In genomic region chr13:52454459-52454824, GRCh38 we compare ENCODE assay signal across 8 cellular contexts. TPM values are rescaled to one million over a fixed set of nuclear protein-coding genes. Genes with fewer than 3 reads are reported as not detected.
DNase-seq lines count a peak whose midpoint lies in the region; ATAC-seq, FAIRE-seq and TF ChIP-seq lines count a peak whose summit lies in the region.

No MANE protein-coding gene starts in this region.

- H3K23me2 ChIP-seq in H1 (ENCODE audit: low read depth, low read length) = peaks cover 8% of the 10 kb centered on the region

- no peak overlapping the region for H2BK120ac ChIP-seq in H1 (replicated peaks; ENCODE audit: low read depth, low read length)

- H3K27me3 Mint-ChIP-seq in neural crest cell (ENCODE audit: low read depth) = no peaks in the 10 kb centered on the region

- peaks cover 57% of the 10 kb centered on the region for H3K4me1 Mint-ChIP-seq in neural crest cell

- no peak for TF ChIP-seq EP300 in H1 (IDR thresholded peaks at IDR 0.05; ENCODE audit: borderline replicate concordance in 1 of 2, low read depth in 2 of 2, low read length in 2 of 2)

- no peak overlapping the region for H2BK12ac ChIP-seq in H1 (ENCODE audit: low read depth, low read length)

- TF ChIP-seq POLR2A in H1 (IDR thresholded peaks at IDR 0.05; ENCODE audit: control extremely low read depth in 1 of 2, low read depth in 2 of 2, low read length in 2 of 2) = no peak

- no peak overlapping the region for H3K27ac Mint-ChIP-seq in neural crest cell (ENCODE audit: unreplicated experiment)

- H2BK20ac ChIP-seq in H1 (ENCODE audit: low read length) = no peak overlapping the region

- H3K4me2 ChIP-seq in H1 (ENCODE audit: insufficient read depth in 1 of 2, low read depth in 2 of 2, low read length in 2 of 2) = peak overlapping the region; percentile 92 to 93

- H3K27ac ChIP-seq in HUES64 (ENCODE audit: low read depth, low read length) (no peak overlapping the region), SK-N-MC (no peak overlapping the region; the same call in 1 of the 2 replicates), H1 (ENCODE audit: low read depth, low read length) (no peak overlapping the region)

- CTCF ChIA-PET in H1 (lab: Charles Lee; ENCODE audit: partially characterized antibody) = no interaction called here

- WGBS in HUES64 = 36% methylated on average over 4 of the region's 8 CpGs
- WGBS in H1 (ENCODE audit: extremely low coverage in 1 of 2, insufficient coverage in 1 of 2, insufficient read length in 1 of 2, insufficient replicate concordance in 2 of 2, low coverage in 1 of 2, low lambda C conversion rate in 2 of 2, missing lambda C conversion rate in 1 of 2), 2 experiments = 54 to 100% methylated on average over 1 to 8 of the region's 8 CpGs

- no peak for TF ChIP-seq CTCF in H1 (IDR thresholded peaks at IDR 0.05; ENCODE audit: control extremely low read depth in 1 of 3, insufficient read depth in 1 of 3, low read depth in 1 of 3, low read length in 3 of 3)
- no peak for TF ChIP-seq CTCF in neural crest cell (conservative IDR thresholded peaks at IDR 0.05)

- H3K23ac ChIP-seq in H1 (ENCODE audit: insufficient read length) = no peak overlapping the region

- H3K79me2 ChIP-seq in H1 (ENCODE audit: control insufficient read depth in 1 of 2, insufficient read depth in 2 of 2, low read length in 2 of 2) = peaks cover 0 to 20% of the 10 kb centered on the region in 2 experiments; a peak in 2 of 4 replicates

- peak; percentile 34 for ATAC-seq in GM21367 (IDR thresholded peaks at IDR 0.05; ENCODE audit: unreplicated experiment)

- no peak overlapping the region for H3K4ac ChIP-seq in H1 (replicated peaks; ENCODE audit: insufficient read length, low read depth, low read length)

- peak overlapping the region; percentile 76 for H3K4me3 ChIP-seq in HUES64 (ENCODE audit: low read length)
- H3K4me3 ChIP-seq in SK-N-MC = peak overlapping the region; percentile 86
- peak overlapping the region; percentile 69 to 96 (median 84) for H3K4me3 ChIP-seq in H1 (ENCODE audit: extremely low read depth in 1 of 4, insufficient read depth in 2 of 4, low read depth in 3 of 4, low read length in 4 of 4)

- H3K14ac ChIP-seq in H1 (ENCODE audit: insufficient read length) = no peak overlapping the region

- H3K9me3 ChIP-seq in HUES64 (ENCODE audit: insufficient read depth, low read depth, low read length) (no peaks in the 10 kb centered on the region), SK-N-MC (ENCODE audit: low read depth, low read length) (no peaks in the 10 kb centered on the region), H1 (ENCODE audit: insufficient read depth in 2 of 2, low read depth in 1 of 2, low read length in 1 of 2) (no peaks in the 10 kb centered on the region)

- H3K18ac ChIP-seq in H1 (ENCODE audit: extremely low read depth, low read length) = no peak overlapping the region

- no peaks in the 10 kb centered on the region for H3K9me3 Mint-ChIP-seq in neural crest cell

- TF ChIP-seq RAD21 in H1 (IDR thresholded peaks at IDR 0.05 in 1 of 2, conservative IDR thresholded peaks at IDR 0.05 in 1 of 2; ENCODE audit: low read depth in 2 of 2, low read length in 2 of 2) = no peak

- H2AK5ac ChIP-seq in H1 (ENCODE audit: low read depth, low read length) = no peak overlapping the region

- H4K8ac ChIP-seq in H1 (ENCODE audit: extremely low read depth, insufficient read depth, low read length) = no peak overlapping the region

- 0 out of 2 replicates have a peak overlapping the region, but pooled peaks have one; percentile 59 for H2AFZ ChIP-seq in H1 (ENCODE audit: low read length)

- H3K4me1 ChIP-seq in HUES64 (ENCODE audit: insufficient read depth, low read length) (peaks cover 9% of the 10 kb centered on the region), H1 (replicated peaks in 1 of 4; ENCODE audit: control insufficient read depth in 3 of 4, insufficient read depth in 4 of 4, low read length in 3 of 4) (peaks cover 2 to 7% (median 3%) of the 10 kb centered on the region in 4 experiments; a peak in 4 of 7 replicates)

- H3K36me3 Mint-ChIP-seq in neural crest cell (ENCODE audit: low read depth) = peaks cover 8% of the 10 kb centered on the region

- H3K9ac ChIP-seq in HUES64 (ENCODE audit: low read depth, low read length) (peak overlapping the region; percentile 92), SK-N-MC (ENCODE audit: insufficient read length) (peak overlapping the region; percentile 85), H1 (replicated peaks in 1 of 4; ENCODE audit: extremely low read depth in 1 of 4, low read depth in 3 of 4, low read length in 3 of 4) (no peak overlapping the region; a peak in 1 of 7 replicates)

- H4K20me1 ChIP-seq in H1 (replicated peaks in 1 of 2; ENCODE audit: control insufficient read depth in 1 of 2, insufficient read depth in 2 of 2, low read length in 2 of 2) = no peaks in the 10 kb centered on the region

- H3K36me3 ChIP-seq in HUES64 (ENCODE audit: insufficient read depth, low read length) (peaks cover 28% of the 10 kb centered on the region), SK-N-MC (ENCODE audit: insufficient read depth, low read length) (peaks cover 29% of the 10 kb centered on the region), H1 (ENCODE audit: control insufficient read depth in 2 of 4, insufficient read depth in 4 of 4, low read length in 3 of 4) (peaks cover 0 to 25% (median 7%) of the 10 kb centered on the region in 4 experiments; a peak in 4 of 8 replicates)

- H3K4me3 Mint-ChIP-seq in neural crest cell = peak overlapping the region; percentile 98

- H4K91ac ChIP-seq in H1 (replicated peaks; ENCODE audit: insufficient read length, low read length) = no peak overlapping the region

- no peak overlapping the region for H2BK15ac ChIP-seq in H1 (ENCODE audit: low read length)

- no peak overlapping the region for H2BK5ac ChIP-seq in H1 (ENCODE audit: low read depth, low read length)

- H3K56ac ChIP-seq in H1 (replicated peaks; ENCODE audit: insufficient read length, low read depth, low read length) = no peak overlapping the region

- POLR2A ChIA-PET in H1 (lab: Charles Lee; ENCODE audit: partially characterized antibody) = no interaction called here

- 0 out of 2 replicates have a peak, but pooled peaks cover 2% of the 10 kb centered on the region for H3K79me1 ChIP-seq in H1 (ENCODE audit: low read depth, low read length)

- H3K27me3 ChIP-seq in HUES64 (ENCODE audit: insufficient read depth, low read length) (no peaks in the 10 kb centered on the region), H1 (replicated peaks in 1 of 4; ENCODE audit: control insufficient read depth in 3 of 4, extremely low read depth in 1 of 4, insufficient read depth in 3 of 4, low read length in 3 of 4) (no peaks in the 10 kb centered on the region)

- no peak overlapping the region for H4K5ac ChIP-seq in H1 (ENCODE audit: insufficient read length, low read depth, low read length)

- DNase-seq in NCI-H2227 (lab: John Stamatoyannopoulos, UW; ENCODE audit: unreplicated experiment) (peak; percentile 6), NCI-H2227 treated with DMSO at 0.1 percent for 48 hours (lab: John Stamatoyannopoulos, UW) (no peak), SK-N-MC (ENCODE audit: low read depth, low spot score) (no peak), H1 (ENCODE audit: low read depth in 1 of 2, low spot score in 2 of 2) (no peak), neural crest cell (ENCODE audit: low read depth, low spot score) (no peak), NCI-H2196 treated with DMSO at 0.1 percent for 48 hours (lab: John Stamatoyannopoulos, UW; ENCODE audit: unreplicated experiment) (no peak)

- FAIRE-seq in H1 (lab: Jason Lieb, UNC) = no peak

TF ChIP-seq in H1, 55 proteins besides CTCF, POLR2A, EP300 and RAD21 (continues in another document):
- TF ChIP-seq TEAD4 (IDR thresholded peaks at IDR 0.05; ENCODE audit: low read depth, low read length) = no peak
- no peak for TF ChIP-seq PHF8 (conservative IDR thresholded peaks at IDR 0.05; ENCODE audit: low read depth, low read length)
- no peak for TF ChIP-seq CREB1 (IDR thresholded peaks at IDR 0.05)
- no peak for TF ChIP-seq KDM5A (IDR thresholded peaks at IDR 0.05; ENCODE audit: low read length)
- no peak for TF ChIP-seq POU5F1 (IDR thresholded peaks at IDR 0.05; ENCODE audit: low read depth, low read length)

RNA-seq across cellular contexts. Expression of gene CKAP2, which starts 0.8 kb away (rescaled TPM):
- 66.5 TPM for polyA plus RNA-seq in HUES64 (2013, experiment 1 of 2)
- 85.7 TPM for polyA plus RNA-seq in HUES64 (2013, experiment 2 of 2)
- 65.2 and 70.7 TPM in 2 replicates for total RNA-seq in H1 (2021; fragmentation: NEBNext Ultra II Directional; extraction: Animal tissue kit (Norgen Biotek cat#: 25700))
- polyA plus RNA-seq in H1 (2011; rRNA removed) = 5.9 and 8.3 TPM in 2 replicates
- polyA plus RNA-seq in H1 (2011; cell fraction: cytosol; rRNA removed) = 13.3 TPM
- polyA plus RNA-seq in H1 (2011; cell fraction: nucleus; rRNA removed) = 7.2 TPM
- polyA plus RNA-seq in H1 (2012, experiment 1 of 2) = 17.7 to 34.7 TPM (median 22.2 TPM) in 4 replicates
- 2.3 TPM for polyA plus RNA-seq in H1 (2012, experiment 2 of 2)
- polyA plus RNA-seq in H1 (2013, experiment 1 of 2) = 49.2 TPM
- polyA plus RNA-seq in H1 (2013, experiment 2 of 2) = 48.3 TPM
- polyA minus RNA-seq in H1 (2011; rRNA and poly(A)+ RNA removed) = 12.9 and 21.4 TPM in 2 replicates
- polyA minus RNA-seq in H1 (2011; cell fraction: cytosol; rRNA and poly(A)+ RNA removed) = 22.8 TPM
- polyA minus RNA-seq in H1 (2011; cell fraction: nucleus; rRNA and poly(A)+ RNA removed) = 28.1 TPM
- 119 and 127 TPM in 2 replicates for total RNA-seq in neural crest cell

RNA-seq across cellular contexts. Expression of gene VPS36, which starts 4.0 kb away (rescaled TPM):
- 15.9 TPM for polyA plus RNA-seq in HUES64 (2013, experiment 1 of 2)
- polyA plus RNA-seq in HUES64 (2013, experiment 2 of 2) = 15.0 TPM
- total RNA-seq in H1 (2021; fragmentation: NEBNext Ultra II Directional; extraction: Animal tissue kit (Norgen Biotek cat#: 25700)) = 19.8 and 22.5 TPM in 2 replicates
- polyA plus RNA-seq in H1 (2011; rRNA removed) = 8.8 and 14.1 TPM in 2 replicates
- 10.8 TPM for polyA plus RNA-seq in H1 (2011; cell fraction: cytosol; rRNA removed)
- 12.4 TPM for polyA plus RNA-seq in H1 (2011; cell fraction: nucleus; rRNA removed)
- 6.9 to 12.1 TPM (median 8.6 TPM) in 4 replicates for polyA plus RNA-seq in H1 (2012, experiment 1 of 2)
- polyA plus RNA-seq in H1 (2012, experiment 2 of 2) = 0.75 TPM
- 12.1 TPM for polyA plus RNA-seq in H1 (2013, experiment 1 of 2)
- polyA plus RNA-seq in H1 (2013, experiment 2 of 2) = 11.0 TPM
- 7.8 and 10.2 TPM in 2 replicates for polyA minus RNA-seq in H1 (2011; rRNA and poly(A)+ RNA removed)
- 8.2 TPM for polyA minus RNA-seq in H1 (2011; cell fraction: cytosol; rRNA and poly(A)+ RNA removed)
- 13.7 TPM for polyA minus RNA-seq in H1 (2011; cell fraction: nucleus; rRNA and poly(A)+ RNA removed)
- total RNA-seq in neural crest cell = 33.6 and 37.1 TPM in 2 replicates

RNA-seq across cellular contexts. Expression of gene THSD1, which starts 48.5 kb away (rescaled TPM):
- polyA plus RNA-seq in HUES64 (2013, experiment 1 of 2) = 0.10 TPM
- polyA plus RNA-seq in HUES64 (2013, experiment 2 of 2) = not detected
- 0.23 and 0.35 TPM in 2 replicates for total RNA-seq in H1 (2021; fragmentation: NEBNext Ultra II Directional; extraction: Animal tissue kit (Norgen Biotek cat#: 25700))
- 0.17 and 0.22 TPM in 2 replicates for polyA plus RNA-seq in H1 (2011; rRNA removed)
- polyA plus RNA-seq in H1 (2011; cell fraction: cytosol; rRNA removed) = 0.27 TPM
- 0.27 TPM for polyA plus RNA-seq in H1 (2011; cell fraction: nucleus; rRNA removed)
- 0.10 to 0.21 TPM (median 0.13 TPM) in 4 replicates for polyA plus RNA-seq in H1 (2012, experiment 1 of 2)
- polyA plus RNA-seq in H1 (2012, experiment 2 of 2) = 0.14 TPM
- polyA plus RNA-seq in H1 (2013, experiment 1 of 2) = 0.34 TPM
- 0.42 TPM for polyA plus RNA-seq in H1 (2013, experiment 2 of 2)
- polyA minus RNA-seq in H1 (2011; rRNA and poly(A)+ RNA removed) = 0.63 and 0.69 TPM in 2 replicates
- polyA minus RNA-seq in H1 (2011; cell fraction: cytosol; rRNA and poly(A)+ RNA removed) = not detected
- 0.40 TPM for polyA minus RNA-seq in H1 (2011; cell fraction: nucleus; rRNA and poly(A)+ RNA removed)
- total RNA-seq in neural crest cell = 0.75 and 1.1 TPM in 2 replicates

Comparison
In these comparisons a context has a peak if more than half of its experiments do, and no peak if none do; other contexts are left out.
1. H3K9ac ChIP-seq: peak in HUES64 (single experiment) and SK-N-MC (single experiment); none in H1 (0 of 4).
2. Peak in every context shown above with its lines, with median percentiles within 50 percentile points of each other: H3K4me3 ChIP-seq.